Comparison of ENCODE assay signal across 1 cellular context in the genomic region with DNA sequence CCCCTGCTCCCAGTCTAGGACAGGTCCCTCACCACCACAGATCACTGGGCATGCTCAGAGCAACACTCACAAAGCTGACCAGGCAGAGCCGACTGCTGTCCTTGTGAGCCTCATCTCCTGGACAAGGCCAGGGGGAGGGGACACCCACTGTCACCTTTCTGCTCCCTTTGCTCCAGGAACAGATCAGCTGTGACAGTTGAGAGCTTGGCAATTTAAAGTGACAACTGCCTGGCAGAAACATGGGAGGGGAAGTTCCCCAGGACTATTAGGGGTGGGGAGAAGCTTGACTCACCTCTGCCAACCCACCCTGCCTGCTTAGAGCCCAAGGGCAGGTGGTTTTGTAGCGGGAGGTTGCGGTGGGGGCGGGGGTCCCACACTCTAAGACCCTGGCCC.
TF ChIP-seq lines count a peak whose summit lies in the region.

No MANE protein-coding gene starts in this region.

TF ChIP-seq in IMR-90, 13 proteins besides CTCF, POLR2A, EP300 and RAD21:
- TF ChIP-seq RCOR1 (IDR thresholded peaks at IDR 0.05; ENCODE audit: insufficient replicate concordance, low read length) (no peak), RFX5 (IDR thresholded peaks at IDR 0.05; ENCODE audit: low read depth, low read length) (no peak), CEBPB (IDR thresholded peaks at IDR 0.05; ENCODE audit: low read depth, low read length) (no peak), MAFK (IDR thresholded peaks at IDR 0.05; ENCODE audit: low read depth, low read length) (no peak), FOS (IDR thresholded peaks at IDR 0.05; ENCODE audit: low read depth, low read length) (no peak), SMC3 (IDR thresholded peaks at IDR 0.05; ENCODE audit: low read depth, low read length) (no peak), MAZ (IDR thresholded peaks at IDR 0.05; ENCODE audit: borderline replicate concordance, low read depth, low read length) (no peak)
